9 cellular contexts compared by ENCODE assay signal in genomic region chr1:41726899-41727748, GRCh38.
DNase-seq lines count a peak whose midpoint lies in the region; ATAC-seq and TF ChIP-seq lines count a peak whose summit lies in the region.
"Had no signal": no experiment of that assay in that cellular context is flagged by ENCODE, and none has a peak within 500 bp of the region (broad histone marks: within the 10 kb centered on the region; RNA-seq: fewer than 3 reads in every experiment).

No MANE protein-coding gene starts in this region.

- TF ChIP-seq CTCF in WERI-Rb-1 (IDR thresholded peaks at IDR 0.05; ENCODE audit: low read depth, low read length) (peak; percentile 64), SK-N-SH (IDR thresholded peaks at IDR 0.05) (no peak)

- peak overlapping the region; percentile 75 for H3K27ac Mint-ChIP-seq in activated naive CD4-positive, alpha-beta T cell treated with anti-CD3 and anti-CD28 coated beads for 36 hours

- H3K36me3 ChIP-seq in WERI-Rb-1 (no peaks in the 10 kb centered on the region), aorta (ENCODE audit: control insufficient read depth in 1 of 2, insufficient read depth in 2 of 2, low read length in 1 of 2) (no peaks in the 10 kb centered on the region), SK-N-SH (replicated peaks in 1 of 2; ENCODE audit: control insufficient read depth in 1 of 2, insufficient read depth in 2 of 2, low read length in 1 of 2) (no peaks in the 10 kb centered on the region)

- no peaks in the 10 kb centered on the region for H3K79me2 ChIP-seq in SK-N-SH (ENCODE audit: insufficient read depth)

- peaks cover 41% of the 10 kb centered on the region for H3K4me1 Mint-ChIP-seq in activated naive CD4-positive, alpha-beta T cell treated with anti-CD3 and anti-CD28 coated beads for 36 hours (ENCODE audit: low read depth)

- H3K27me3 ChIP-seq in WERI-Rb-1 (ENCODE audit: insufficient read depth, low read depth, severe bottlenecking) = no peaks in the 10 kb centered on the region
- no peaks in the 10 kb centered on the region for H3K27me3 ChIP-seq in aorta (ENCODE audit: control insufficient read depth in 1 of 2, insufficient read depth in 2 of 2, low read length in 1 of 2)
- no peaks in the 10 kb centered on the region for H3K27me3 ChIP-seq in SK-N-SH (ENCODE audit: insufficient read depth)

- peak overlapping the region; percentile 7 for H3K4me3 Mint-ChIP-seq in activated naive CD4-positive, alpha-beta T cell treated with anti-CD3 and anti-CD28 coated beads for 36 hours

- TF ChIP-seq RAD21 in SK-N-SH (IDR thresholded peaks at IDR 0.05; ENCODE audit: low read length) = no peak

- CTCF ChIA-PET in activated naive CD4-positive, alpha-beta T cell treated with anti-CD3 and anti-CD28 coated beads for 36 hours (lab: Charles Lee) = interaction anchor here (0.8 to 1.1 kb wide), 5 partner anchors 12 to 85 kb away, joined by 3 read pairs; no protein-coding TSS in a partner anchor
- CTCF ChIA-PET in SK-N-SH (lab: Yijun Ruan, JAX) = no interaction called here

- POLR2A ChIA-PET in SK-N-SH (lab: Yijun Ruan, JAX) = no interaction called here

- no peak overlapping the region for H2AFZ ChIP-seq in SK-N-SH (ENCODE audit: low read depth)

- no peak overlapping the region for H3K4me3 ChIP-seq in WERI-Rb-1 (ENCODE audit: low read depth, low read length)
- H3K4me3 ChIP-seq in aorta (ENCODE audit: low read length in 2 of 2) = no peak overlapping the region
- H3K4me3 ChIP-seq in SK-N-SH (ENCODE audit: low read depth in 2 of 2, low read length in 1 of 2) = no peak overlapping the region

- H3K9me3 ChIP-seq in WERI-Rb-1 (ENCODE audit: severe bottlenecking) (no peaks in the 10 kb centered on the region), aorta (ENCODE audit: control insufficient read depth, low read length) (no peaks in the 10 kb centered on the region), SK-N-SH (no peaks in the 10 kb centered on the region)
- H3K9me3 ChIP-seq: Caco-2 had no signal

- peak; percentile 28 for ATAC-seq in HG03521 (IDR thresholded peaks at IDR 0.05; ENCODE audit: unreplicated experiment)
- peak; percentile 27 for ATAC-seq in aorta (ENCODE audit: low FRiP score)
- ATAC-seq in HG02973 (IDR thresholded peaks at IDR 0.05; ENCODE audit: unreplicated experiment) = no peak

- H3K27me3 Mint-ChIP-seq in activated naive CD4-positive, alpha-beta T cell treated with anti-CD3 and anti-CD28 coated beads for 36 hours (ENCODE audit: low read depth) = no peaks in the 10 kb centered on the region

- no peaks in the 10 kb centered on the region for H3K4me1 ChIP-seq in aorta (ENCODE audit: control insufficient read depth in 1 of 2, insufficient read depth in 2 of 2, low read length in 2 of 2)
- H3K4me1 ChIP-seq in SK-N-SH (ENCODE audit: control insufficient read depth in 1 of 2, insufficient read depth in 2 of 2, low read depth in 1 of 2, low read length in 1 of 2) = peaks cover 0 to 31% of the 10 kb centered on the region in 2 experiments; a peak in 1 of 4 replicates
- H3K4me1 ChIP-seq: Caco-2 had no signal

- WGBS in aorta, 2 donors = 84 to 85% methylated on average over 24 of the region's 24 CpGs
- WGBS in SK-N-SH (ENCODE audit: low lambda C conversion rate) = 91% methylated on average over 19 of the region's 24 CpGs

- intact Hi-C loops in activated naive CD4-positive, alpha-beta T cell treated with anti-CD3 and anti-CD28 coated beads for 36 hours (cut with micrococcal nuclease) = no loop called here
- intact Hi-C loops in aorta (cut with DNase I) = no loop called here

- no peaks in the 10 kb centered on the region for H3F3A ChIP-seq in SK-N-SH (replicated peaks; ENCODE audit: insufficient read depth)

- H3K9ac ChIP-seq in SK-N-SH = no peak overlapping the region

- H3K4me2 ChIP-seq in SK-N-SH = no peak overlapping the region

- H3K36me3 Mint-ChIP-seq in activated naive CD4-positive, alpha-beta T cell treated with anti-CD3 and anti-CD28 coated beads for 36 hours (ENCODE audit: low read depth) = no peaks in the 10 kb centered on the region

- no peak for TF ChIP-seq EP300 in SK-N-SH (IDR thresholded peaks at IDR 0.05; ENCODE audit: borderline replicate concordance in 1 of 2, low read depth in 1 of 2, low read length in 1 of 2)

- no peaks in the 10 kb centered on the region for H3K9me3 Mint-ChIP-seq in activated naive CD4-positive, alpha-beta T cell treated with anti-CD3 and anti-CD28 coated beads for 36 hours

- H3K27ac ChIP-seq in WERI-Rb-1 = peak overlapping the region; percentile 74
- no peak overlapping the region for H3K27ac ChIP-seq in aorta (ENCODE audit: low read depth in 1 of 2, low read length in 2 of 2)
- H3K27ac ChIP-seq in SK-N-SH (ENCODE audit: low read depth in 2 of 2, low read length in 1 of 2) = no peak overlapping the region

- H4K20me1 ChIP-seq in SK-N-SH (ENCODE audit: insufficient read depth) = no peaks in the 10 kb centered on the region

- H3K9me2 ChIP-seq in SK-N-SH = no peaks in the 10 kb centered on the region

- peak; percentile 47 for DNase-seq in activated naive CD4-positive, alpha-beta T cell treated with anti-CD3 and anti-CD28 coated beads for 36 hours
- no peak for DNase-seq in activated naive CD4-positive, alpha-beta T cell (lab: John Stamatoyannopoulos, UW)
- DNase-seq in WERI-Rb-1 = peak; percentile 93
- peak; percentile 35 for DNase-seq in iPS-NIHi7 (ENCODE audit: extremely low spot score)
- DNase-seq in aorta = peak in 1 of 2 donors; percentile 91
- no peak for DNase-seq in SK-N-SH

TF ChIP-seq in SK-N-SH, 30 proteins besides CTCF, POLR2A, EP300 and RAD21:
- TF ChIP-seq MAX (IDR thresholded peaks at IDR 0.05; ENCODE audit: low read depth) (no peak), FOXM1 (IDR thresholded peaks at IDR 0.05; ENCODE audit: low read depth) (no peak)

Comparison
In these comparisons a context has a peak if more than half of its experiments do, and no peak if none do; other contexts are left out.
1. DNase-seq: peak in activated naive CD4-positive, alpha-beta T cell treated with anti-CD3 and anti-CD28 coated beads for 36 hours (single experiment), WERI-Rb-1 (single experiment) and iPS-NIHi7 (single experiment); none in activated naive CD4-positive, alpha-beta T cell (0 of 4) and SK-N-SH (single experiment).